Comparison of ENCODE assay signal across 8 cellular contexts in the genomic region with DNA sequence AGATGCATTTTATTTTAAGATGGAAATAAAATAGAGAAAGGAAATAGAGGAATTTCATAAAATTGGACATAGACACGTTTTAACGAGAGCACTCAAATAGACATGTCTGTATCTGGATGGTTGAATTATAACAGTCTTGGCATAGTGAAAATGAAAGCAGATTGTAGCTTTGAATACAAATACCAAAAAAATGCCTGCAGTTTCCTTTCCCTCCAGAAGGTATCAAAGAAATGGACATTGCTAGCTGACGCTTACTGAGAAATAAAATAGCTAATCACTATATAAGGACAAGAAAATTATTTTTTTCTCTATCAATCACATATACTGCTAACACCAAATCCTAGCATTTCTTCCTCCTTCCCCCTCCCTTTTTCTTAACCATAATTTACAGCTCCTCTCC. TPM values are rescaled to one million over a fixed set of nuclear protein-coding genes. Genes with fewer than 3 reads are reported as not detected.
A peak's percentile ranks its signal among the peaks of the same experiment; 100 is the strongest.
DNase-seq lines count a peak whose midpoint lies in the region; ATAC-seq, FAIRE-seq and TF ChIP-seq lines count a peak whose summit lies in the region.

No MANE protein-coding gene starts in this region.

- no peak overlapping the region for H3K27ac ChIP-seq in K562 (ENCODE audit: extremely low read depth, low read depth, low read length)

- peak; percentile 21 for TF ChIP-seq CTCF in AG09309 (IDR thresholded peaks at IDR 0.05; ENCODE audit: control insufficient read depth, insufficient read depth, low read depth, low read length, missing control alignments)
- TF ChIP-seq CTCF in K562 (IDR thresholded peaks at IDR 0.05 in 2 of 3, conservative IDR thresholded peaks at IDR 0.05 in 1 of 3; ENCODE audit: insufficient read depth in 2 of 3, low read depth in 1 of 3, low read length in 3 of 3), result no peak
- no peak for TF ChIP-seq CTCF in osteocyte (IDR thresholded peaks at IDR 0.05)

- intact Hi-C loops in K562 (cut with micrococcal nuclease), result loop anchor here (5.0 kb wide), 1 partner anchor 203 kb away; no protein-coding TSS in a partner anchor

- DNase-seq in AG09309 (ENCODE audit: low read depth), result no peak
- no peak for DNase-seq in K562 (ENCODE audit: extremely low read depth in 1 of 4, low spot score in 3 of 4)
- no peak for DNase-seq in osteocyte (ENCODE audit: extremely low spot score, unreplicated experiment)
- no peak for DNase-seq in COLO829 (ENCODE audit: low spot score)
- DNase-seq in COLO668 (lab: John Stamatoyannopoulos, UW; ENCODE audit: unreplicated experiment), result no peak

- H3K4me3 Mint-ChIP-seq in osteocyte (ENCODE audit: unreplicated experiment), result peak overlapping the region; percentile 1

- 30% methylated on average over 3 of the region's 3 CpGs for WGBS in K562 (ENCODE audit: insufficient coverage, low coverage, missing lambda C conversion rate)

- peaks cover 0 to 11% of the 10 kb centered on the region in 2 experiments; a peak in 2 of 5 replicates for H3K4me1 ChIP-seq in K562 (replicated peaks in 1 of 2; ENCODE audit: control insufficient read depth in 2 of 2, insufficient read depth in 2 of 2, low read length in 2 of 2)

- POLR2A ChIA-PET in K562 (lab: Yijun Ruan, JAX), result interaction anchor here (0.8 to 2.5 kb wide), 5 partner anchors 10 to 142 kb away, joined by 3 to 21 read pairs (median 4); a partner anchor contains a TSS

- no peak for TF ChIP-seq RAD21 in K562 (CRISPR knock-in tag; conservative IDR thresholded peaks at IDR 0.05 in 1 of 2, IDR thresholded peaks at IDR 0.05 in 1 of 2)

- H3K9me1 ChIP-seq in K562 (ENCODE audit: control insufficient read depth, insufficient read depth, low read length), result no peaks in the 10 kb centered on the region

- BruUV-seq in K562 (replicated peaks; lab: Mats Ljungman, UMichigan), result no TSS peak

- no peaks in the 10 kb centered on the region for H3K79me2 ChIP-seq in K562 (ENCODE audit: control insufficient read depth, insufficient read depth, low read length)

- H3K9me3 ChIP-seq in K562 (replicated peaks; ENCODE audit: control insufficient read depth, insufficient read depth, low read depth, low read length), result no peaks in the 10 kb centered on the region

- no peak for TF ChIP-seq EP300 in K562 (IDR thresholded peaks at IDR 0.05; ENCODE audit: low read length)

- no peak for TF ChIP-seq POLR2A in K562 (conservative IDR thresholded peaks at IDR 0.05)

- H3K27me3 ChIP-seq in K562 (ENCODE audit: control insufficient read depth in 2 of 2, insufficient read depth in 2 of 2, low read length in 2 of 2), result no peaks in the 10 kb centered on the region

- no peaks in the 10 kb centered on the region for H3K27me3 Mint-ChIP-seq in osteocyte (ENCODE audit: unreplicated experiment)

- H3K36me3 Mint-ChIP-seq in osteocyte (ENCODE audit: unreplicated experiment), result no peaks in the 10 kb centered on the region

- H3K4me1 Mint-ChIP-seq in osteocyte (ENCODE audit: unreplicated experiment), result peaks cover 23% of the 10 kb centered on the region

- CTCF ChIA-PET in K562 (lab: Yijun Ruan, JAX; ENCODE audit: low intra/inter-chr PET ratio), result no interaction called here

- H3K4me3 ChIP-seq in AG09309 (ENCODE audit: control insufficient read depth, low read depth, low read length), result no peak overlapping the region
- no peak overlapping the region for H3K4me3 ChIP-seq in K562

- no peaks in the 10 kb centered on the region for H3K36me3 ChIP-seq in K562 (ENCODE audit: control insufficient read depth, insufficient read depth, low read length)

- H3K27ac Mint-ChIP-seq in osteocyte (ENCODE audit: unreplicated experiment), result peak overlapping the region; percentile 61

- in situ Hi-C loops in K562 (cut with MboI), result no loop called here

- peak overlapping the region; percentile 79 for H2AFZ ChIP-seq in K562 (ENCODE audit: low read depth, low read length)

- peak overlapping the region; percentile 44 for H3K4me2 ChIP-seq in K562 (ENCODE audit: insufficient read depth, low read length)

- no peaks in the 10 kb centered on the region for H4K20me1 ChIP-seq in K562 (replicated peaks; ENCODE audit: control insufficient read depth, insufficient read depth, low read length)

- no peak for FAIRE-seq in K562 (lab: Jason Lieb, UNC)

- ATAC-seq in GM18873 (IDR thresholded peaks at IDR 0.05; ENCODE audit: low FRiP score, unreplicated experiment) (peak; percentile 77), HG03175 (IDR thresholded peaks at IDR 0.05; ENCODE audit: unreplicated experiment) (peak; percentile 87), K562 (no peak; the same call in 2 of the 3 replicates), HG02970 (IDR thresholded peaks at IDR 0.05; ENCODE audit: low FRiP score, unreplicated experiment) (no peak)

- H3K9me3 Mint-ChIP-seq in osteocyte (ENCODE audit: unreplicated experiment), result no peaks in the 10 kb centered on the region

- H3K9ac ChIP-seq in K562 (ENCODE audit: insufficient read depth in 1 of 2, low read depth in 2 of 2, low read length in 2 of 2), result 0 out of 4 replicates have a peak overlapping the region, but pooled peaks of 1 of the 2 experiments have one; percentile 13

TF ChIP-seq in K562, 482 proteins besides CTCF, POLR2A, EP300 and RAD21 (continues in another document):
- TF ChIP-seq ZKSCAN1 (IDR thresholded peaks at IDR 0.05; ENCODE audit: low read depth, low read length) (no peak), ELF1 (tag; IDR thresholded peaks at IDR 0.05) (0 out of 2 replicates have a peak, but pooled peaks have one; percentile 38)
- TF ChIP-seq, protein P1, sequence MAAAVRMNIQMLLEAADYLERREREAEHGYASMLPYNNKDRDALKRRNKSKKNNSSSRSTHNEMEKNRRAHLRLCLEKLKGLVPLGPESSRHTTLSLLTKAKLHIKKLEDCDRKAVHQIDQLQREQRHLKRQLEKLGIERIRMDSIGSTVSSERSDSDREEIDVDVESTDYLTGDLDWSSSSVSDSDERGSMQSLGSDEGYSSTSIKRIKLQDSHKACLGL (CRISPR knock-in tag; IDR thresholded peaks at IDR 0.05; ENCODE audit: borderline replicate concordance, poor library complexity, severe bottlenecking), result no peak
- TF ChIP-seq, protein P2, sequence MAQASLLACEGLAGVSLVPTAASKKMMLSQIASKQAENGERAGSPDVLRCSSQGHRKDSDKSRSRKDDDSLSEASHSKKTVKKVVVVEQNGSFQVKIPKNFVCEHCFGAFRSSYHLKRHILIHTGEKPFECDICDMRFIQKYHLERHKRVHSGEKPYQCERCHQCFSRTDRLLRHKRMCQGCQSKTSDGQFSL (CRISPR knock-in tag; IDR thresholded peaks at IDR 0.05), result no peak
- TF ChIP-seq, protein P2 (tag; IDR thresholded peaks at IDR 0.05), result no peak
- TF ChIP-seq, protein P3, sequence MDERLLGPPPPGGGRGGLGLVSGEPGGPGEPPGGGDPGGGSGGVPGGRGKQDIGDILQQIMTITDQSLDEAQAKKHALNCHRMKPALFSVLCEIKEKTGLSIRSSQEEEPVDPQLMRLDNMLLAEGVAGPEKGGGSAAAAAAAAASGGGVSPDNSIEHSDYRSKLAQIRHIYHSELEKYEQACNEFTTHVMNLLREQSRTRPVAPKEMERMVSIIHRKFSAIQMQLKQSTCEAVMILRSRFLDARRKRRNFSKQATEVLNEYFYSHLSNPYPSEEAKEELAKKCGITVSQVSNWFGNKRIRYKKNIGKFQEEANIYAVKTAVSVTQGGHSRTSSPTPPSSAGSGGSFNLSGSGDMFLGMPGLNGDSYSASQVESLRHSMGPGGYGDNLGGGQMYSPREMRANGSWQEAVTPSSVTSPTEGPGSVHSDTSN (CRISPR knock-in tag; IDR thresholded peaks at IDR 0.05; ENCODE audit: low read depth), result no peak
- TF ChIP-seq, protein P3 (tag; conservative IDR thresholded peaks at IDR 0.05; ENCODE audit: low read depth), result peak; percentile 25; the same call in 1 of the 2 replicates

RNA-seq across cellular contexts. Expression of a gene that starts 11.4 kb away (rescaled TPM):
- 23.1 and 46.8 TPM in 2 replicates for total RNA-seq in K562 (2011; cell fraction: chromatin; rRNA removed; ENCODE audit: low replicate concordance)
- total RNA-seq in K562 (2011; cell fraction: nucleolus; rRNA removed), result 19.0 and 23.3 TPM in 2 replicates
- total RNA-seq in K562 (2011; cell fraction: nucleoplasm; rRNA removed), result 37.7 and 47.7 TPM in 2 replicates
- total RNA-seq in K562 (2014; rRNA removed) (32.3 and 61.1 TPM in 2 replicates), K562 (2014; rRNA removed; fragmentation: Illumina TruSeq; extraction: Trizol) (35.1 and 38.1 TPM in 2 replicates), K562 (2015; rRNA removed; fragmentation: Illumina TruSeq; extraction: Trizol) (31.1 and 32.6 TPM in 2 replicates), K562 (2021) (46.6 and 47.5 TPM in 2 replicates), osteocyte (49.8 and 50.0 TPM in 2 replicates)
- polyA plus RNA-seq in K562 (2011; rRNA removed) (56.0 and 66.5 TPM in 2 replicates), K562 (2014; fragmentation: Illumina TruSeq; extraction: Trizol) (50.7 and 70.7 TPM in 2 replicates), K562 (2014; fragmentation: Nextera tagmentation; extraction: Ambion mirVana) (10 to 100 TPM; 33.6 to 40.7 TPM), K562 (2014; rRNA removed) (49.6 and 55.1 TPM in 2 replicates)
- polyA plus RNA-seq in K562 (2011; cell fraction: cytosol; rRNA removed), result 38.4 and 50.6 TPM in 2 replicates
- 26.1 and 32.9 TPM in 2 replicates for polyA plus RNA-seq in K562 (2011; cell fraction: nucleus; rRNA removed)
- polyA plus RNA-seq in K562 (2012), result 36.3 and 50.2 TPM in 2 replicates
- 72.7 and 74.0 TPM in 2 replicates for polyA minus RNA-seq in K562 (2011; rRNA and poly(A)+ RNA removed)
- 32.1 and 37.0 TPM in 2 replicates for polyA minus RNA-seq in K562 (2011; cell fraction: cytosol; rRNA and poly(A)+ RNA removed)
- polyA minus RNA-seq in K562 (2011; cell fraction: nucleus; rRNA and poly(A)+ RNA removed), result 24.8 and 45.2 TPM in 2 replicates

Comparison
In these comparisons a context has a peak if more than half of its experiments do, and no peak if none do; other contexts are left out.
1. ATAC-seq: peak in GM18873 (single experiment) and HG03175 (single experiment); none in K562 (single experiment) and HG02970 (single experiment).